Comparison of ENCODE assay signal across 29 cellular contexts in genomic region chr6:93403390-93403789, GRCh38. TPM values are rescaled to one million over a fixed set of nuclear protein-coding genes. Genes with fewer than 3 reads are reported as not detected.
"Had no signal": no experiment of that assay in that cellular context is flagged by ENCODE, and none has a peak within 500 bp of the region (broad histone marks: within the 10 kb centered on the region; RNA-seq: fewer than 3 reads in every experiment).

No MANE protein-coding gene starts in this region.

- H3K27me3 Mint-ChIP-seq: naive thymus-derived CD4-positive, alpha-beta T cell; progenitor cell of endocrine pancreas; stimulated activated memory B cell treated with anti-CD40 and anti-IgM and Interleukin-4, amounts not matched to agents 10 μg/mL and 1 μg/mL and 100 μg/mL, for 72 hours; stimulated activated naive CD8-positive, alpha-beta T cell treated with anti-CD3 and anti-CD28 coated beads, Interleukin-15, amount 100 ng/mL, for 72 hours; type B pancreatic cell had no signal

- H3K27me3 ChIP-seq: ovary, right lobe of liver, sigmoid colon, suprapubic skin, testis, tibial artery, transverse colon, upper lobe of right lung had no signal

- H2AFZ ChIP-seq: parathyroid adenoma had no signal

- H3K36me3 Mint-ChIP-seq: naive thymus-derived CD4-positive, alpha-beta T cell; natural killer cell; stimulated activated memory B cell treated with anti-CD40 and anti-IgM and Interleukin-4, amounts not matched to agents 10 μg/mL and 1 μg/mL and 100 μg/mL, for 72 hours had no signal

- H3K4me3 Mint-ChIP-seq: naive thymus-derived CD4-positive, alpha-beta T cell; natural killer cell; nephron; stimulated activated memory B cell treated with anti-CD40 and anti-IgM and Interleukin-4, amounts not matched to agents 10 μg/mL and 1 μg/mL and 100 μg/mL, for 72 hours; stimulated activated naive CD8-positive, alpha-beta T cell treated with anti-CD3 and anti-CD28 coated beads, Interleukin-15, amount 100 ng/mL, for 72 hours; type B pancreatic cell had no signal

- H3K4me3 ChIP-seq: ovary, psoas muscle, right lobe of liver, sigmoid colon, suprapubic skin, testis, tibial artery, transverse colon, upper lobe of right lung, uterus had no signal

- H3K4me1 Mint-ChIP-seq: naive thymus-derived CD4-positive, alpha-beta T cell; natural killer cell; stimulated activated memory B cell treated with anti-CD40 and anti-IgM and Interleukin-4, amounts not matched to agents 10 μg/mL and 1 μg/mL and 100 μg/mL, for 72 hours; stimulated activated naive CD8-positive, alpha-beta T cell treated with anti-CD3 and anti-CD28 coated beads, Interleukin-15, amount 100 ng/mL, for 72 hours had no signal

- ATAC-seq: naive thymus-derived CD4-positive, alpha-beta T cell; natural killer cell; psoas muscle; right cardiac atrium; right lobe of liver; stimulated activated memory B cell treated with anti-CD40 and anti-IgM and Interleukin-4, amounts not matched to agents 10 μg/mL and 1 μg/mL and 100 μg/mL, for 72 hours; stimulated activated naive CD8-positive, alpha-beta T cell treated with anti-CD3 and anti-CD28 coated beads, Interleukin-15, amount 100 ng/mL, for 72 hours; stimulated activated naive CD8-positive, alpha-beta T cell treated with anti-CD3 and anti-CD28 coated beads, Interleukin-15, Interleukin-2, amounts not matched to agents 100 U/mL and 50 U/mL, for 24 hours; upper lobe of right lung had no signal

- H3K27ac Mint-ChIP-seq: naive thymus-derived CD4-positive, alpha-beta T cell; natural killer cell; nephron; progenitor cell of endocrine pancreas; stimulated activated memory B cell treated with anti-CD40 and anti-IgM and Interleukin-4, amounts not matched to agents 10 μg/mL and 1 μg/mL and 100 μg/mL, for 72 hours; stimulated activated naive CD8-positive, alpha-beta T cell treated with anti-CD3 and anti-CD28 coated beads, Interleukin-15, amount 100 ng/mL, for 72 hours; type B pancreatic cell had no signal

- DNase-seq: naive thymus-derived CD4-positive, alpha-beta T cell; natural killer cell; nucleus accumbens; ovary; psoas muscle; right cardiac atrium; right lobe of liver; sigmoid colon; small intestine; stimulated activated CD4-positive, alpha-beta T cell treated with anti-CD3 and anti-CD28 coated beads, Interleukin-15, amount 100 ng/mL, for 24 hours; stimulated activated CD4-positive, alpha-beta T cell treated with anti-CD3 and anti-CD28 coated beads, Interleukin-2, amount 100 ng/mL, for 24 hours; stimulated activated CD4-positive, alpha-beta T cell treated with anti-CD3 and anti-CD28 coated beads, Interleukin-2, amount 100 ng/mL, for 48 hours; stimulated activated CD4-positive, alpha-beta T cell treated with anti-CD3 and anti-CD28 coated beads, Interleukin-4, amount 100 ng/mL, for 24 hours; stimulated activated naive CD4-positive, alpha-beta T cell; stimulated activated naive CD8-positive, alpha-beta T cell treated with anti-CD3 and anti-CD28 coated beads, Interleukin-15, amount 100 ng/mL, for 72 hours; stimulated activated naive CD8-positive, alpha-beta T cell treated with anti-CD3 and anti-CD28 coated beads, Interleukin-15, Interleukin-2, amounts not matched to agents 100 U/mL and 50 U/mL, for 24 hours; substantia nigra; testis; tibial artery; transverse colon; upper lobe of right lung; uterus had no signal

- H3K9me3 ChIP-seq: neutrophil, ovary, psoas muscle, right lobe of liver, sigmoid colon, suprapubic skin, testis, tibial artery, transverse colon, upper lobe of right lung, uterus had no signal

- H3K36me3 ChIP-seq: neutrophil, ovary, right lobe of liver, suprapubic skin, tibial artery, transverse colon, upper lobe of right lung, uterus had no signal

- H3K4me1 ChIP-seq: psoas muscle, right lobe of liver, suprapubic skin, testis, tibial artery, upper lobe of right lung, uterus had no signal

- H3K27ac ChIP-seq: neutrophil, ovary, parathyroid adenoma, psoas muscle, right lobe of liver, sigmoid colon, suprapubic skin, testis, tibial artery, transverse colon, upper lobe of right lung, uterus had no signal

- H3K9ac ChIP-seq: parathyroid adenoma had no signal

- H3K9me3 Mint-ChIP-seq: nephron; stimulated activated memory B cell treated with anti-CD40 and anti-IgM and Interleukin-4, amounts not matched to agents 10 μg/mL and 1 μg/mL and 100 μg/mL, for 72 hours; stimulated activated naive CD8-positive, alpha-beta T cell treated with anti-CD3 and anti-CD28 coated beads, Interleukin-15, amount 100 ng/mL, for 72 hours; type B pancreatic cell had no signal

RNA-seq across cellular contexts. Expression of gene EPHA7, which starts 16.0 kb away (rescaled TPM):
- total RNA-seq: naive thymus-derived CD4-positive, alpha-beta T cell; natural killer cell had no signal
